In genomic region chr17:39450847-39451581, GRCh38 we compare ENCODE assay signal across 8 cellular contexts. TPM values are rescaled to one million over a fixed set of nuclear protein-coding genes. Genes with fewer than 3 reads are reported as not detected.
A peak's percentile ranks its signal among the peaks of the same experiment; 100 is the strongest.
DNase-seq lines count a peak whose midpoint lies in the region; ATAC-seq and TF ChIP-seq lines count a peak whose summit lies in the region.

Gene MED1 (minus strand): TSS chr17:39451263. CDS start chr17:39451062, 201 bp downstream.

- 0 to 1% methylated on average over 37 of the region's 37 CpGs for WGBS in lung, 2 donors

- no peaks in the 10 kb centered on the region for H3K27me3 Mint-ChIP-seq in CD4-positive, alpha-beta memory T cell

- ATAC-seq in GM19463 (IDR thresholded peaks at IDR 0.05; ENCODE audit: unreplicated experiment): peak; percentile 94
- ATAC-seq in lung (ENCODE audit: insufficient read depth, low FRiP score): peak; percentile 95

- peaks cover 5 to 24% of the 10 kb centered on the region in 2 donors for H3K36me3 Mint-ChIP-seq in CD4-positive, alpha-beta memory T cell

- CTCF ChIA-PET in CD4-positive, alpha-beta memory T cell (lab: Charles Lee; ENCODE audit: partially characterized antibody): interaction anchor here (0.8 to 1.7 kb wide), 4 partner anchors 11 to 207 kb away, joined by 3 to 14 read pairs (median 4); partner anchors contain the start of gene CDK12

- TF ChIP-seq CTCF in lung (IDR thresholded peaks at IDR 0.05; ENCODE audit: control extremely low read depth, extremely low read depth): no peak

- peak within 1 kb of the TSS; percentile 83 for H3K27ac ChIP-seq in CD4-positive, alpha-beta memory T cell (ENCODE audit: low read depth, low read length)
- H3K27ac ChIP-seq in lung (ENCODE audit: low read depth in 1 of 2, low read length in 1 of 2): peak within 1 kb of the TSS; percentile 87 to 93

- no peaks in the 10 kb centered on the region for H3K9me3 Mint-ChIP-seq in CD4-positive, alpha-beta memory T cell

- DNase-seq in CD4-positive, alpha-beta memory T cell: peak; percentile 92 to 96 (median 94)
- peak; percentile 78 for DNase-seq in HS-27A (ENCODE audit: low read depth)
- peak; percentile 55 for DNase-seq in NK-92 (lab: John Stamatoyannopoulos, UW; ENCODE audit: unreplicated experiment)
- DNase-seq in activated CD8-positive, alpha-beta memory T cell treated with anti-CD3 and anti-CD28 coated beads for 1 hour (ENCODE audit: extremely low read depth in 1 of 2, low read depth in 1 of 2): peak; percentile 73 to 84
- DNase-seq in effector CD4-positive, alpha-beta T cell: peak; percentile 85
- peak; percentile 93 for DNase-seq in lung (ENCODE audit: low spot score)
- peak; percentile 68 to 80 (median 78) for DNase-seq in stimulated activated CD4-positive, alpha-beta T cell treated with anti-CD3 and anti-CD28 coated beads, TNF-alpha, amount 100 ng/mL, for 4 hours (ENCODE audit: low read depth in 3 of 3)

- H3K27me3 ChIP-seq in CD4-positive, alpha-beta memory T cell (ENCODE audit: insufficient read depth, low read length): no peaks in the 10 kb centered on the region
- H3K27me3 ChIP-seq in lung (ENCODE audit: control insufficient read depth, insufficient read depth): no peaks in the 10 kb centered on the region

- H3K4me1 ChIP-seq in CD4-positive, alpha-beta memory T cell (ENCODE audit: insufficient read depth, low read length): peaks cover 29% of the 10 kb centered on the region
- H3K4me1 ChIP-seq in lung (ENCODE audit: control insufficient read depth in 2 of 2, insufficient read depth in 2 of 2, low read length in 2 of 2): peaks cover 6 to 12% of the 10 kb centered on the region in 2 donors

- intact Hi-C loops in CD4-positive, alpha-beta memory T cell (cut with micrococcal nuclease): loop anchor here (1.0 kb wide), 2 partner anchors 10 to 49 kb away; partner anchors contain the start of gene CDK12

- H3K27ac Mint-ChIP-seq in CD4-positive, alpha-beta memory T cell: peak within 1 kb of the TSS; percentile 97 to 99 (median 99)

- no peaks in the 10 kb centered on the region for H3K9me3 ChIP-seq in CD4-positive, alpha-beta memory T cell (ENCODE audit: control insufficient read depth in 1 of 2, low read length in 2 of 2)
- H3K9me3 ChIP-seq in lung (ENCODE audit: control insufficient read depth in 2 of 2, insufficient read depth in 1 of 2, low read length in 1 of 2): no peaks in the 10 kb centered on the region

- peaks cover 12 to 32% (median 22%) of the 10 kb centered on the region in 4 donors for H3K4me1 Mint-ChIP-seq in CD4-positive, alpha-beta memory T cell

- H3K4me3 ChIP-seq in CD4-positive, alpha-beta memory T cell (ENCODE audit: low read length in 2 of 2): peak within 1 kb of the TSS; percentile 94
- peak within 1 kb of the TSS; percentile 85 for H3K4me3 ChIP-seq in lung

- no peaks in the 10 kb centered on the region for H3K36me3 ChIP-seq in CD4-positive, alpha-beta memory T cell (ENCODE audit: insufficient read depth, low read length)
- H3K36me3 ChIP-seq in lung (ENCODE audit: control insufficient read depth in 2 of 2, insufficient read depth in 2 of 2, low read length in 2 of 2): peaks cover 5 to 9% of the 10 kb centered on the region in 2 donors

- POLR2A ChIA-PET in CD4-positive, alpha-beta memory T cell (lab: Charles Lee; ENCODE audit: partially characterized antibody): interaction anchor here (0.6 to 3.8 kb wide), 8 partner anchors 11 to 50 kb away, joined by 3 to 167 read pairs (median 5); partner anchors contain the start of genes CDK12 and FBXL20

- peak within 1 kb of the TSS; percentile 93 to 97 (median 96) for H3K4me3 Mint-ChIP-seq in CD4-positive, alpha-beta memory T cell

RNA-seq across cellular contexts. Expression of gene MED1, which starts in this region (rescaled TPM):
- 10 to 100 TPM; 59.1 to 62.3 TPM for total RNA-seq in CD4-positive, alpha-beta memory T cell
- polyA plus RNA-seq in CD4-positive, alpha-beta memory T cell: 10 to 100 TPM in 1 of 2 donors, 1 to 10 TPM in 1; 6.4 to 23.4 TPM
- total RNA-seq in lung: 10 to 100 TPM; 30.4 to 34.6 TPM
- 10 to 100 TPM in 1 of 2 donors, 1 to 10 TPM in 1; 6.5 to 14.7 TPM for polyA plus RNA-seq in lung

Comparison
In these comparisons a context has a peak if more than half of its experiments do, and no peak if none do; other contexts are left out.
1. Peak in every context shown above with its lines: DNase-seq, ATAC-seq, H3K4me3 ChIP-seq and H3K27ac ChIP-seq.